In genomic region chr19:1251503-1252220, GRCh38 we compare ENCODE assay signal across 6 cellular contexts. TPM values are rescaled to one million over a fixed set of nuclear protein-coding genes. Genes with fewer than 3 reads are reported as not detected.
A peak's percentile ranks its signal among the peaks of the same experiment; 100 is the strongest.
DNase-seq lines count a peak whose midpoint lies in the region; ATAC-seq lines count a peak whose summit lies in the region.

No MANE protein-coding gene starts in this region.

- peak overlapping the region; percentile 78 for H3K9ac ChIP-seq in muscle layer of colon (ENCODE audit: low read length)

- no peak for ATAC-seq in left ventricle myocardium superior

- in situ Hi-C loops in G401 (cut with HindIII; ENCODE audit: low sequenced_read_pairs) = no loop called here

- no peaks in the 10 kb centered on the region for H3K9me3 ChIP-seq in muscle layer of colon (ENCODE audit: low read length)

- peaks cover 26% of the 10 kb centered on the region for H3K4me1 ChIP-seq in muscle layer of colon (ENCODE audit: insufficient read depth, low read length)

- intact Hi-C loops in cardiac septum (cut with DNase I) = no loop called here
- intact Hi-C loops in left ventricle myocardium superior (cut with micrococcal nuclease) = no loop called here

- peak overlapping the region; percentile 100 for H3K27ac ChIP-seq in muscle layer of colon (ENCODE audit: low read depth, low read length)

- peak overlapping the region; percentile 43 to 75 for H3K4me3 ChIP-seq in muscle layer of colon (ENCODE audit: low read depth in 1 of 2, low read length in 2 of 2)

- no peaks in the 10 kb centered on the region for H3K27me3 ChIP-seq in muscle layer of colon (ENCODE audit: control insufficient read depth in 1 of 2, insufficient read depth in 2 of 2, low read length in 2 of 2)

- DNase-seq in cardiac septum (ENCODE audit: low spot score) (peak; percentile 90), left ventricle myocardium superior (no peak), anterior cingulate cortex (lab: John Stamatoyannopoulos, UW) (peak in 35 of 58 donors; percentile 24 to 80 (median 58)), G401 (ENCODE audit: low spot score) (no peak), NCI-H524 (lab: John Stamatoyannopoulos, UW) (no peak)

- H3K36me3 ChIP-seq in muscle layer of colon (ENCODE audit: insufficient read depth, low read length) = peaks cover 22% of the 10 kb centered on the region

RNA-seq across cellular contexts. Expression of gene MIDN, which starts 3.3 kb away (rescaled TPM):
- total RNA-seq in cardiac septum = 97.5 TPM
- total RNA-seq in left ventricle myocardium superior = 59.7 TPM
- 14.0 and 17.5 TPM in 2 replicates for total RNA-seq in G401 (2014; rRNA removed; shearing (Covaris generic))

RNA-seq across cellular contexts. Expression of gene ATP5F1D, which starts 10.1 kb away (rescaled TPM):
- total RNA-seq in cardiac septum (486 TPM), left ventricle myocardium superior (686 TPM)
- total RNA-seq in G401 (2014; rRNA removed; shearing (Covaris generic)) = 61.3 and 98.5 TPM in 2 replicates

RNA-seq across cellular contexts. Expression of gene CBARP, which starts 13.9 kb away (rescaled TPM):
- total RNA-seq in cardiac septum = 1.9 TPM
- 1.2 TPM for total RNA-seq in left ventricle myocardium superior
- total RNA-seq in G401 (2014; rRNA removed; shearing (Covaris generic)) = 3.6 and 5.6 TPM in 2 replicates

RNA-seq across cellular contexts. Expression of gene CIRBP, which starts 17.5 kb away (rescaled TPM):
- total RNA-seq in cardiac septum (318 TPM), left ventricle myocardium superior (248 TPM)
- 196 and 215 TPM in 2 replicates for total RNA-seq in G401 (2014; rRNA removed; shearing (Covaris generic))

RNA-seq across cellular contexts. Expression of gene FAM174C, which starts 23.7 kb away (rescaled TPM):
- total RNA-seq in cardiac septum = 20.0 TPM
- total RNA-seq in left ventricle myocardium superior = 13.1 TPM
- 37.9 and 45.0 TPM in 2 replicates for total RNA-seq in G401 (2014; rRNA removed; shearing (Covaris generic))

Comparison
In these comparisons a context has a peak if more than half of its experiments do, and no peak if none do; other contexts are left out.
1. DNase-seq: peak in cardiac septum (single experiment) and anterior cingulate cortex (35 of 58); none in left ventricle myocardium superior (single experiment), G401 (single experiment) and NCI-H524 (0 of 2).